In genomic region chr11:92623055-92623454, GRCh38 we compare ENCODE assay signal across 31 cellular contexts.
"Had no signal": no experiment of that assay in that cellular context is flagged by ENCODE, and none has a peak within 500 bp of the region (broad histone marks: within the 10 kb centered on the region; RNA-seq: fewer than 3 reads in every experiment).

No MANE protein-coding gene starts in this region.

- H3K79me2 ChIP-seq: hepatocyte had no signal

- H3K36me3 ChIP-seq: colonic mucosa, gastroesophageal sphincter, ovary, prostate gland, vagina had no signal

- H3K27ac ChIP-seq: colonic mucosa, gastroesophageal sphincter, hepatocyte, ovary, prostate gland, skin epidermis, vagina had no signal

- H2AFZ ChIP-seq: hepatocyte had no signal

- H3K4me2 ChIP-seq: hepatocyte had no signal

- H3K4me1 ChIP-seq: colonic mucosa, prostate gland, vagina had no signal

- ATAC-seq: activated naive CD8-positive, alpha-beta T cell treated with anti-CD3 and anti-CD28 coated beads, Interleukin-2, amount 50 U/mL, for 24 hours; gastroesophageal sphincter; left cardiac atrium; left ventricle myocardium superior; sciatic nerve; stimulated activated naive CD8-positive, alpha-beta T cell treated with anti-CD3 and anti-CD28 coated beads, Interleukin-15, amount 100 ng/mL, for 72 hours; T-helper 17 cell had no signal

- H3K9me3 ChIP-seq: colonic mucosa, ovary, prostate gland, vagina had no signal

- DNase-seq: activated CD4-positive, alpha-beta memory T cell treated with anti-CD3 and anti-CD28 coated beads for 36 hours; activated CD4-positive, alpha-beta T cell treated with anti-CD3 and anti-CD28 coated beads, Interleukin-2, amount 10 ng/mL, durations not matched to agents 24 days and 14 days; activated CD4-positive, CD25-positive, alpha-beta regulatory T cell treated with anti-CD3 and anti-CD28 coated beads, Interleukin-2, amount 50 U/mL, for 72 hours; activated CD8-positive, alpha-beta memory T cell treated with anti-CD3 and anti-CD28 coated beads, Interleukin-2, amount 50 U/mL, for 4 hours; activated gamma-delta T cell; activated naive CD8-positive, alpha-beta T cell treated with anti-CD3 and anti-CD28 coated beads, Interleukin-2, amount 50 U/mL, for 24 hours; activated T-cell treated with anti-CD3 and anti-CD28 coated beads, Interleukin-2, amount 50 U/mL, for 1 hour; amygdala; cerebellar nuclear complex; colonic mucosa; effector CD8-positive, alpha-beta T cell; erythroblast; left cardiac atrium; left ventricle myocardium superior; naive B cell; ovary; retina; stimulated activated CD4-positive, alpha-beta T cell treated with anti-CD3 and anti-CD28 coated beads, Interleukin-12 subunit alpha, Interleukin-12 subunit beta, amount 100 ng/mL, for 4 hours; stimulated activated CD4-positive, alpha-beta T cell treated with anti-CD3 and anti-CD28 coated beads, Interleukin-4, amount 100 ng/mL, for 1 hour; stimulated activated naive CD8-positive, alpha-beta T cell treated with anti-CD3 and anti-CD28 coated beads, Interleukin-15, amount 100 ng/mL, for 72 hours; substantia nigra; T-helper 17 cell; T1000 had no signal

- FAIRE-seq: endometrium, keratinocyte had no signal

- H3K4me3 ChIP-seq: colonic mucosa, gastroesophageal sphincter, hepatocyte, ovary, prostate gland, skin epidermis, vagina had no signal

- H3K27me3 ChIP-seq: colonic mucosa, gastroesophageal sphincter, hepatocyte, ovary, vagina had no signal
